In the genomic region with DNA sequence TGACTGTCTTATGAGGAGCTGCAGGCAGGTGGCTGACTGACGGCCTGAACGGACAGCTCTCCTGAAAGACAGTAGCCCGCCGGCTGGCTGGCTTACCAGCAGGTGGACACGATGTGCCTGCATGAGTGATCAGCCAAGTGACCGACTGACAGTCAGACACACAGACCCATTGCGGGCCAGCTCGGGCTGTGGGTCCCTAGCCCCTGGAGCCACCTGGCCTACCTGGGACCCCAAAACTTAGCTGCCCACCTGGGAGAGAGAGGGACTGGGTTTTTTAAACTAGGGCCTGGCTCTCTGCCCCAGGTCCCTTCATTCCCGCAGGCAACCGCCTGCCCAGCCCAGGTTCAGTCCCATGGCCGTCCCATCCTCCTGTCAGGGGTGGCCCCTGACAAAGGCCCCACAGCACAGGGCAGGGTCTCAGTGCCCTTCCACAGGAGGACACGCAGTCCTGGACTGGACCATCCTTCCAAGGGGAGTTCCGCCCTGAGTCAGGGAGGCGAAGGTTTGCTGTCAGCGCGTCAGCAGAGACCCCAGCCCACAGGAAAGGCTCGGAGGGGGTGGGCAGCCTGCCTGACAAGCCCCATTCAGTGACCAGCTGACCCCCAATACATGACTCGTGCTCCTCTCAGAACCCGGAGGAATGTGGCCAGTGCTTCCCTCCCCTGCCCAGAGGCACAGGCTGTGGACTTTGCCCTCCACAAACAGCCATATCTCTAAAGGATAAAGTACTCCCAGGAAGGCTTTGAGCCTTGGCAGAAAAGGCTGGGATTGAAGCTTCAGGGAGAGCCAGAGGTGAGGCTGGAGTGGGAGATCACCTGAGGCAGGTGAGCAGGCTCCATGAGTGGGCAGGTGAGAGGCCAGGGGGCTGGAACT, we compare ENCODE assay signal across 19 cellular contexts. TPM values are rescaled to one million over a fixed set of nuclear protein-coding genes. Genes with fewer than 3 reads are reported as not detected.
A peak's percentile ranks its signal among the peaks of the same experiment; 100 is the strongest.
DNase-seq lines count a peak whose midpoint lies in the region; ATAC-seq and TF ChIP-seq lines count a peak whose summit lies in the region.
"Had no signal": no experiment of that assay in that cellular context is flagged by ENCODE, and none has a peak within 500 bp of the region (broad histone marks: within the 10 kb centered on the region; RNA-seq: fewer than 3 reads in every experiment).

No MANE protein-coding gene starts in this region.

- H3K27me3 Mint-ChIP-seq in naive thymus-derived CD4-positive, alpha-beta T cell = peaks cover 0 to 12% (median 0%) of the 10 kb centered on the region in 5 donors
- H3K27me3 Mint-ChIP-seq in activated CD4-positive, alpha-beta memory T cell treated with anti-CD3 and anti-CD28 coated beads, Interleukin-2, amount 10 ng/mL, durations not matched to agents 7 days and 5 days = peaks cover 13% of the 10 kb centered on the region

- H3K4me1 ChIP-seq in esophagus muscularis mucosa = peaks cover 23 to 35% (median 27%) of the 10 kb centered on the region in 4 donors
- H3K4me1 ChIP-seq in mucosa of rectum (ENCODE audit: control insufficient read depth in 2 of 2, insufficient read depth in 2 of 2, low read length in 2 of 2) = peaks cover 47 to 66% of the 10 kb centered on the region in 2 donors
- H3K4me1 ChIP-seq in tibial nerve = peaks cover 0 to 28% (median 0%) of the 10 kb centered on the region in 4 donors
- no peaks in the 10 kb centered on the region for H3K4me1 ChIP-seq in naive thymus-derived CD4-positive, alpha-beta T cell (ENCODE audit: control insufficient read depth in 2 of 2, insufficient read depth in 2 of 2, low read length in 2 of 2)

- peaks cover 0 to 11% (median 4%) of the 10 kb centered on the region in 11 donors for H3K9me3 Mint-ChIP-seq in naive thymus-derived CD4-positive, alpha-beta T cell
- no peaks in the 10 kb centered on the region for H3K9me3 Mint-ChIP-seq in activated CD4-positive, alpha-beta memory T cell treated with anti-CD3 and anti-CD28 coated beads, Interleukin-2, amount 10 ng/mL, durations not matched to agents 7 days and 5 days

- POLR2A ChIA-PET in naive thymus-derived CD4-positive, alpha-beta T cell (lab: Charles Lee) = no interaction called here
- POLR2A ChIA-PET in activated CD4-positive, alpha-beta memory T cell treated with anti-CD3 and anti-CD28 coated beads, Interleukin-2, amount 10 ng/mL, durations not matched to agents 7 days and 5 days (lab: Charles Lee) = interaction anchor here (1.3 to 1.5 kb wide), 2 partner anchors 12 to 16 kb away, joined by 3 read pairs; no protein-coding TSS in a partner anchor

- H3K27ac ChIP-seq in esophagus muscularis mucosa (replicated peaks in 1 of 4) (peak overlapping the region; percentile 42 to 67 (median 51)), mucosa of rectum (ENCODE audit: low read depth in 2 of 2, low read length in 2 of 2) (peak overlapping the region; percentile 93 to 95), tibial nerve (peak overlapping the region in 3 of 4 donors; percentile 58 to 71 (median 60))
- no peak overlapping the region for H3K27ac ChIP-seq in naive thymus-derived CD4-positive, alpha-beta T cell (ENCODE audit: low read depth, low read length)
- H3K27ac ChIP-seq: HL-60, SK-N-MC, VCaP had no signal

- H3K36me3 Mint-ChIP-seq in naive thymus-derived CD4-positive, alpha-beta T cell = peaks cover 0 to 10% (median 0%) of the 10 kb centered on the region in 5 donors
- no peaks in the 10 kb centered on the region for H3K36me3 Mint-ChIP-seq in activated CD4-positive, alpha-beta memory T cell treated with anti-CD3 and anti-CD28 coated beads, Interleukin-2, amount 10 ng/mL, durations not matched to agents 7 days and 5 days (ENCODE audit: low read depth)
- H3K36me3 Mint-ChIP-seq: CD4-positive, CD25-positive, alpha-beta regulatory T cell; stimulated activated memory B cell treated with anti-CD40 and anti-IgM and Interleukin-4, amounts not matched to agents 10 μg/mL and 1 μg/mL and 100 μg/mL, for 72 hours had no signal

- peaks cover 0 to 17% (median 0%) of the 10 kb centered on the region in 7 donors for H3K4me1 Mint-ChIP-seq in naive thymus-derived CD4-positive, alpha-beta T cell
- peaks cover 5% of the 10 kb centered on the region for H3K4me1 Mint-ChIP-seq in activated CD4-positive, alpha-beta memory T cell treated with anti-CD3 and anti-CD28 coated beads, Interleukin-2, amount 10 ng/mL, durations not matched to agents 7 days and 5 days
- H3K4me1 Mint-ChIP-seq: stimulated activated memory B cell treated with anti-CD40 and anti-IgM and Interleukin-4, amounts not matched to agents 10 μg/mL and 1 μg/mL and 100 μg/mL, for 72 hours had no signal

- 97% methylated on average over 5 of the region's 19 CpGs for WGBS in esophagus muscularis mucosa
- 77 to 81% methylated on average over 15 to 19 of the region's 19 CpGs for WGBS in tibial nerve, 2 donors

- TF ChIP-seq CTCF in esophagus muscularis mucosa (IDR thresholded peaks at IDR 0.05) (no peak), tibial nerve (IDR thresholded peaks at IDR 0.05) (no peak)

- TF ChIP-seq EP300 in esophagus muscularis mucosa (IDR thresholded peaks at IDR 0.05) (no peak), tibial nerve (IDR thresholded peaks at IDR 0.05) (no peak)

- CTCF ChIA-PET in naive thymus-derived CD4-positive, alpha-beta T cell (lab: Charles Lee) = interaction anchor here (0.5 to 0.7 kb wide), 4 partner anchors 21 to 1546 kb away, joined by 3 read pairs; no protein-coding TSS in a partner anchor
- CTCF ChIA-PET in activated CD4-positive, alpha-beta memory T cell treated with anti-CD3 and anti-CD28 coated beads, Interleukin-2, amount 10 ng/mL, durations not matched to agents 7 days and 5 days (lab: Charles Lee) = interaction anchor here (0.7 to 1.7 kb wide), 6 partner anchors 12 to 46 kb away, joined by 3 to 6 read pairs (median 4); no protein-coding TSS in a partner anchor

- H3K9me3 ChIP-seq in esophagus muscularis mucosa (no peaks in the 10 kb centered on the region), mucosa of rectum (ENCODE audit: control insufficient read depth in 2 of 2, low read length in 2 of 2) (peaks cover 0 to 3% of the 10 kb centered on the region in 2 donors), tibial nerve (no peaks in the 10 kb centered on the region)
- no peaks in the 10 kb centered on the region for H3K9me3 ChIP-seq in naive thymus-derived CD4-positive, alpha-beta T cell (ENCODE audit: control insufficient read depth in 2 of 3, low read length in 3 of 3)

- TF ChIP-seq POLR2A in esophagus muscularis mucosa (IDR thresholded peaks at IDR 0.05; ENCODE audit: low read depth) (no peak), tibial nerve (IDR thresholded peaks at IDR 0.05) (no peak)

- no peak overlapping the region for H3K27ac Mint-ChIP-seq in naive thymus-derived CD4-positive, alpha-beta T cell
- H3K27ac Mint-ChIP-seq in activated CD4-positive, alpha-beta memory T cell treated with anti-CD3 and anti-CD28 coated beads, Interleukin-2, amount 10 ng/mL, durations not matched to agents 7 days and 5 days = no peak overlapping the region
- H3K27ac Mint-ChIP-seq: activated CD8-positive, alpha-beta memory T cell treated with anti-CD3 and anti-CD28 coated beads, Interleukin-2, amount 10 ng/mL, durations not matched to agents 7 days and 5 days; CD4-positive, CD25-positive, alpha-beta regulatory T cell; stimulated activated memory B cell treated with anti-CD40 and anti-IgM and Interleukin-4, amounts not matched to agents 10 μg/mL and 1 μg/mL and 100 μg/mL, for 72 hours had no signal

- H3K9ac ChIP-seq in mucosa of rectum (ENCODE audit: low read depth in 1 of 2, low read length in 2 of 2) = peak overlapping the region; percentile 60 to 75

- DNase-seq in HuH-7.5 (ENCODE audit: low spot score) (peak; percentile 43), esophagus muscularis mucosa (ENCODE audit: extremely low spot score) (no peak), tibial nerve (ENCODE audit: low spot score in 2 of 2) (no peak), NCI-H1417 (lab: John Stamatoyannopoulos, UW) (no peak)
- DNase-seq in naive thymus-derived CD4-positive, alpha-beta T cell = no peak
- no peak for DNase-seq in activated CD4-positive, alpha-beta memory T cell treated with anti-CD3 and anti-CD28 coated beads, Interleukin-2, amount 10 ng/mL, durations not matched to agents 7 days and 5 days
- DNase-seq: activated CD8-positive, alpha-beta memory T cell treated with anti-CD3 and anti-CD28 coated beads, Interleukin-2, amount 10 ng/mL, durations not matched to agents 7 days and 5 days; activated naive CD4-positive, alpha-beta T cell treated with anti-CD3 and anti-CD28 coated beads, Interleukin-2, amount 50 U/mL, for 16 hours; CD4-positive, CD25-positive, alpha-beta regulatory T cell; HCEC 1CT; hippocampal formation; stimulated activated CD4-positive, alpha-beta T cell treated with anti-CD3 and anti-CD28 coated beads, Interleukin-4, amount 100 ng/mL, for 4 hours had no signal

- H3K4me3 Mint-ChIP-seq in naive thymus-derived CD4-positive, alpha-beta T cell = no peak overlapping the region
- H3K4me3 Mint-ChIP-seq in activated CD4-positive, alpha-beta memory T cell treated with anti-CD3 and anti-CD28 coated beads, Interleukin-2, amount 10 ng/mL, durations not matched to agents 7 days and 5 days = no peak overlapping the region
- H3K4me3 Mint-ChIP-seq: activated CD8-positive, alpha-beta memory T cell treated with anti-CD3 and anti-CD28 coated beads, Interleukin-2, amount 10 ng/mL, durations not matched to agents 7 days and 5 days; CD4-positive, CD25-positive, alpha-beta regulatory T cell; stimulated activated memory B cell treated with anti-CD40 and anti-IgM and Interleukin-4, amounts not matched to agents 10 μg/mL and 1 μg/mL and 100 μg/mL, for 72 hours had no signal

- H3K36me3 ChIP-seq in esophagus muscularis mucosa (no peaks in the 10 kb centered on the region), mucosa of rectum (ENCODE audit: control insufficient read depth in 2 of 2, insufficient read depth in 2 of 2, low read length in 2 of 2) (peaks cover 5 to 7% of the 10 kb centered on the region in 2 donors), tibial nerve (no peaks in the 10 kb centered on the region)
- no peaks in the 10 kb centered on the region for H3K36me3 ChIP-seq in naive thymus-derived CD4-positive, alpha-beta T cell (ENCODE audit: control insufficient read depth in 2 of 3, insufficient read depth in 3 of 3, low read length in 3 of 3)

- intact Hi-C loops in esophagus muscularis mucosa (cut with DNase I) = no loop called here
- intact Hi-C loops in naive thymus-derived CD4-positive, alpha-beta T cell (cut with micrococcal nuclease) = no loop called here

- H3K4me3 ChIP-seq in esophagus muscularis mucosa (no peak overlapping the region), mucosa of rectum (ENCODE audit: low read length in 2 of 2) (peak overlapping the region; percentile 57 to 63), tibial nerve (no peak overlapping the region)
- H3K4me3 ChIP-seq in naive thymus-derived CD4-positive, alpha-beta T cell (ENCODE audit: low read length) = no peak overlapping the region
- H3K4me3 ChIP-seq: SK-N-MC had no signal

- ATAC-seq in naive thymus-derived CD4-positive, alpha-beta T cell = no peak
- no peak for ATAC-seq in GM21529 (IDR thresholded peaks at IDR 0.05; ENCODE audit: unreplicated experiment)
- ATAC-seq: activated CD8-positive, alpha-beta memory T cell treated with anti-CD3 and anti-CD28 coated beads, Interleukin-2, amount 10 ng/mL, durations not matched to agents 7 days and 5 days; stimulated activated memory B cell treated with anti-CD40 and anti-IgM and Interleukin-4, amounts not matched to agents 10 μg/mL and 1 μg/mL and 100 μg/mL, for 72 hours had no signal

- no peaks in the 10 kb centered on the region for H3K27me3 ChIP-seq in esophagus muscularis mucosa
- H3K27me3 ChIP-seq in mucosa of rectum (ENCODE audit: control insufficient read depth in 2 of 2, insufficient read depth in 2 of 2, low read length in 2 of 2) = no peaks in the 10 kb centered on the region
- H3K27me3 ChIP-seq in tibial nerve = no peaks in the 10 kb centered on the region
- no peaks in the 10 kb centered on the region for H3K27me3 ChIP-seq in naive thymus-derived CD4-positive, alpha-beta T cell (ENCODE audit: control insufficient read depth in 2 of 2, insufficient read depth in 2 of 2, low read length in 2 of 2)

RNA-seq across cellular contexts. Expression of a gene that starts 8.4 kb away (rescaled TPM):
- 10 to 100 TPM; 30.5 to 61.1 (median 33.0) TPM for total RNA-seq in esophagus muscularis mucosa
- total RNA-seq in tibial nerve = 100 to 1,000 TPM in 1 of 4 donors, 10 to 100 TPM in 3; 50.4 to 160 (median 66.3) TPM
- total RNA-seq in naive thymus-derived CD4-positive, alpha-beta T cell = 1 to 10 TPM in 2 of 5 experiments, under 1 TPM in 2, not detected in 1; 0.19 to 4.3 (median 1.9) TPM
- polyA plus RNA-seq in naive thymus-derived CD4-positive, alpha-beta T cell = not detected
- under 1 TPM; 0.23 to 0.30 TPM for total RNA-seq in activated CD4-positive, alpha-beta memory T cell treated with anti-CD3 and anti-CD28 coated beads, Interleukin-2, amount 10 ng/mL, durations not matched to agents 7 days and 5 days
- total RNA-seq: activated CD8-positive, alpha-beta memory T cell treated with anti-CD3 and anti-CD28 coated beads, Interleukin-2, amount 10 ng/mL, durations not matched to agents 7 days and 5 days; bronchial epithelial cell; CD4-positive, CD25-positive, alpha-beta regulatory T cell had no signal
- polyA plus RNA-seq: CD4-positive, CD25-positive, alpha-beta regulatory T cell had no signal

Comparison
In these comparisons a context has a peak if more than half of its experiments do, and no peak if none do; other contexts are left out.
1. H3K4me3 ChIP-seq: peak in mucosa of rectum (2 of 2); none in esophagus muscularis mucosa (0 of 4), tibial nerve (0 of 4) and naive thymus-derived CD4-positive, alpha-beta T cell (single experiment).
2. RNA of a gene that starts 8.4 kb away (total RNA-seq): 50.4 to 160 TPM in tibial nerve and 30.5 to 61.1 TPM in esophagus muscularis mucosa; 0.19 to 4.3 TPM in naive thymus-derived CD4-positive, alpha-beta T cell and 0.23 to 0.30 TPM in activated CD4-positive, alpha-beta memory T cell treated with anti-CD3 and anti-CD28 coated beads, Interleukin-2, amount 10 ng/mL, durations not matched to agents 7 days and 5 days; every median in the first group is over 4 times any median in the second.